Comparison of ENCODE assay signal across 21 cellular contexts in the genomic region with DNA sequence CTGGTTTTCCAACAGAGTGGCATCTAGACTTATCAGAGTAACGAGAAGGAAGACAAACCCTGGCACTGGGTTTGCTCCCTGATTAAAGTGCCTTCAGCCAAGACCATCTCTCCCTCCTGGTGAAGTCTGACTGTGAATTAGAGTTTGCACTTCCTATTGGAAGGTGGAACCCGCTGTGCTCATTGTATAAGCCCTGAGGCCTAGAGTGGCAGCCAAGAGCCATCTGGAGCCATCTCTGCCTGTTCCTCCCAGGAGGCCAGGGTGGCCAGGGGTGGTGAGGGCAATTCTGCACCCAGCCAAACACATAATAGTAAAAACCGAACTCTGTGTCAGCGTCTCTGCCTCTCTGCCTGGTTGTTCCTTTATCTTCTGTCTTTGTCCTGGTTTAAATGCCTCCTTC. TPM values are rescaled to one million over a fixed set of nuclear protein-coding genes. Genes with fewer than 3 reads are reported as not detected.
"Had no signal": no experiment of that assay in that cellular context is flagged by ENCODE, and none has a peak within 500 bp of the region (broad histone marks: within the 10 kb centered on the region; RNA-seq: fewer than 3 reads in every experiment).

No MANE protein-coding gene starts in this region.

- H3K27ac ChIP-seq: gastrocnemius medialis, heart right ventricle, sigmoid colon, spleen, stomach, testis, upper lobe of right lung had no signal

- H3K9me3 ChIP-seq: gastrocnemius medialis, heart right ventricle, sigmoid colon, stomach, testis, upper lobe of right lung had no signal

- ATAC-seq: activated naive CD8-positive, alpha-beta T cell treated with anti-CD3 and anti-CD28 coated beads, Interleukin-2, amount 50 U/mL, for 24 hours; activated T-helper 17 cell treated with anti-CD3 and anti-CD28 coated beads, Interleukin-2, amount 50 U/mL, for 72 hours; gastrocnemius medialis; left colon; upper lobe of right lung had no signal

- H3K4me1 ChIP-seq: gastrocnemius medialis, heart right ventricle, sigmoid colon, spleen, stomach, testis, upper lobe of right lung had no signal

- H3K9me3 Mint-ChIP-seq: activated naive CD4-positive, alpha-beta T cell treated with anti-CD3 and anti-CD28 coated beads for 36 hours; activated naive CD8-positive, alpha-beta T cell treated with anti-CD3 and anti-CD28 coated beads, Interleukin-2, amount 50 U/mL, for 24 hours; activated T-helper 17 cell treated with anti-CD3 and anti-CD28 coated beads, Interleukin-2, amount 50 U/mL, for 72 hours; neural crest cell had no signal

- H3K4me3 Mint-ChIP-seq: activated naive CD4-positive, alpha-beta T cell treated with anti-CD3 and anti-CD28 coated beads for 36 hours; activated naive CD8-positive, alpha-beta T cell treated with anti-CD3 and anti-CD28 coated beads, Interleukin-2, amount 50 U/mL, for 24 hours; activated T-helper 17 cell treated with anti-CD3 and anti-CD28 coated beads, Interleukin-2, amount 50 U/mL, for 72 hours; neural crest cell had no signal

- DNase-seq: activated CD4-positive, alpha-beta T cell treated with anti-CD3 and anti-CD28 coated beads for 1 hour; activated CD4-positive, alpha-beta T cell treated with anti-CD3 and anti-CD28 coated beads, Interleukin-2, amount 50 U/mL, for 4 hours; activated naive CD4-positive, alpha-beta T cell treated with anti-CD3 and anti-CD28 coated beads for 36 hours; activated naive CD8-positive, alpha-beta T cell treated with anti-CD3 and anti-CD28 coated beads, Interleukin-2, amount 50 U/mL, for 24 hours; aorta; cerebellar nuclear complex; erythroblast; gastrocnemius medialis; heart right ventricle; left colon; sigmoid colon; spleen; stomach; testis; upper lobe of right lung had no signal

- H3K4me3 ChIP-seq: gastrocnemius medialis, heart right ventricle, lung, sigmoid colon, spleen, stomach, testis, upper lobe of right lung had no signal

- H3K27ac Mint-ChIP-seq: activated naive CD4-positive, alpha-beta T cell treated with anti-CD3 and anti-CD28 coated beads for 36 hours; activated naive CD8-positive, alpha-beta T cell treated with anti-CD3 and anti-CD28 coated beads, Interleukin-2, amount 50 U/mL, for 24 hours; activated T-helper 17 cell treated with anti-CD3 and anti-CD28 coated beads, Interleukin-2, amount 50 U/mL, for 72 hours had no signal

- H3K27me3 ChIP-seq: gastrocnemius medialis, sigmoid colon, spleen, testis, upper lobe of right lung had no signal

- H3K36me3 ChIP-seq: gastrocnemius medialis, heart right ventricle, sigmoid colon, spleen, stomach, upper lobe of right lung had no signal

- H3K27me3 Mint-ChIP-seq: activated naive CD8-positive, alpha-beta T cell treated with anti-CD3 and anti-CD28 coated beads, Interleukin-2, amount 50 U/mL, for 24 hours had no signal

- H3K4me1 Mint-ChIP-seq: activated naive CD8-positive, alpha-beta T cell treated with anti-CD3 and anti-CD28 coated beads, Interleukin-2, amount 50 U/mL, for 24 hours; activated T-helper 17 cell treated with anti-CD3 and anti-CD28 coated beads, Interleukin-2, amount 50 U/mL, for 72 hours; neural crest cell had no signal

RNA-seq across cellular contexts. Expression of gene MFAP5, which starts 25.0 kb away (rescaled TPM):
- total RNA-seq: activated naive CD4-positive, alpha-beta T cell treated with anti-CD3 and anti-CD28 coated beads for 36 hours; activated T-helper 17 cell treated with anti-CD3 and anti-CD28 coated beads, Interleukin-2, amount 50 U/mL, for 72 hours; dermis microvascular lymphatic vessel endothelial cell; neural crest cell; osteocyte had no signal

RNA-seq across cellular contexts. Expression of gene AICDA, which starts 25.0 kb away (rescaled TPM):
- total RNA-seq: activated naive CD4-positive, alpha-beta T cell treated with anti-CD3 and anti-CD28 coated beads for 36 hours; activated T-helper 17 cell treated with anti-CD3 and anti-CD28 coated beads, Interleukin-2, amount 50 U/mL, for 72 hours; dermis microvascular lymphatic vessel endothelial cell; gastrocnemius medialis; heart right ventricle; left colon; neural crest cell; osteocyte; pulmonary artery endothelial cell; testis had no signal
